ENCODE assay signal across 1 cellular context in the genomic region with DNA sequence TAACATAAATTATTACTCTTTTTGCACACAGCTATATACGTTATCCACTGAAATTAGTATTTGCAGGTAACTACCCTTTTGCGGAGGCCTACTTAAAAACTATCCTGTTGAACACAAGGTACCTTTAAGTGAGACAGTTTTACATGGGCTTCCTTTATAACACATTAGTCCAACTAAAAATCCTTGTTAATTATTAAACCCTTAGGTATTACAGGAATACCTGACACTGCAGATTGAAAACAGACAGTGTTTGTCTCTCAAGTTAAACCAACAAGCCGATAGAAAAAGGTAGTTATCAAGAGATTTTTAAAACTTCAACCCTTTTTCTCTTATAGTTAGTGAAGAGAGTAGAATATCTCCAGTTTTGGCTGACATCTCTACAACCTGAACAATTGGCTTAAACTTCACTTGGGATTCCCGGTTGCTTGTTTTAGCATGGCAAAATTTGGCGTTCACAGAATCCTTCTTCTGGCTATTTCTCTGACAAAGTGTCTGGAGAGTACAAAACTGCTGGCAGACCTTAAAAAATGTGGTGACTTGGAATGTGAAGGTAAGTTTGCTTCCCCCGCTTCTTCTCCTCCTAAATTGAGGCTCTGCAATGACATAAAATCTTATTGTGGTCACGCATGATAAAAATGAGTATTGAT.
TF ChIP-seq lines count a peak whose summit lies in the region.

Gene MIA2 (plus strand): TSS at position 236 of the 647 bp plus-strand sequence. CDS start 200 bp downstream, at position 436.

TF ChIP-seq in endothelial cell of umbilical vein, 7 proteins besides CTCF, POLR2A, EP300 and RAD21 (continued from another document):
- no peak for TF ChIP-seq GATA2 (IDR thresholded peaks at IDR 0.05; ENCODE audit: insufficient read depth, insufficient read length, low read depth, low read length)
